ENCODE assay signal across 15 cellular contexts in the genomic region with DNA sequence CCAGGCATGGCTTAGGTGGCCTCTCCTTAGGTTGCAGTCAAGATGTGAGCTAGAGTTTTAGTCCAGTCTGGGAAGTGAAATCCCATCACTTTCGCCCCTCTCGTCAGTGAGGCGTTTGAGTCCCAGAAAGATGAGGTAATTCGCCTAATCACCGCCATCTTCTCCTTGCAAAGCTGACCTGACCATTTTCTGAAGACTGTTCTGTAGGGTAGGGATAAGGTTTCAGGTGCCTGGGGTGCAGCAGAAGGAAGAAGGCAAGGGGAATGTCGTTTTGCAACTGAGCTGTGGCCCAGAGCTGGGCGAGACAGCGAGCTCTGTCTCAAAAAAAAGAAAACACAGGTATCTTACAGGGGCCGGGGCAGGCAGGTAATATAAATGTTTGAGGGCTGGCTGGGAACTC.
"Had no signal": no experiment of that assay in that cellular context is flagged by ENCODE, and none has a peak within 500 bp of the region (broad histone marks: within the 10 kb centered on the region; RNA-seq: fewer than 3 reads in every experiment).

No MANE protein-coding gene starts in this region.

- FAIRE-seq: astrocyte, bronchial epithelial cell, kidney had no signal

- H3K27ac ChIP-seq: gastroesophageal sphincter, left ventricle myocardium inferior, thyroid gland, vagina had no signal

- H3K27me3 ChIP-seq: thyroid gland, vagina had no signal

- H3K4me3 Mint-ChIP-seq: activated CD4-positive, alpha-beta T cell treated with anti-CD3 and anti-CD28 coated beads, Interleukin-2, amount 10 ng/mL, durations not matched to agents 7 days and 5 days; activated naive CD4-positive, alpha-beta T cell treated with anti-CD3 and anti-CD28 coated beads, Interleukin-2, amount 10 ng/mL, durations not matched to agents 7 days and 5 days; activated T-helper 17 cell treated with anti-CD3 and anti-CD28 coated beads, Interleukin-2, amount 50 U/mL, for 72 hours; naive thymus-derived CD8-positive, alpha-beta T cell; stimulated activated effector memory CD8-positive, alpha-beta T cell treated with anti-CD3 and anti-CD28 coated beads, Interleukin-12 subunit alpha, Interleukin-12 subunit beta, amount 100 ng/mL, for 72 hours had no signal

- ATAC-seq: activated T-helper 17 cell treated with anti-CD3 and anti-CD28 coated beads, Interleukin-2, amount 50 U/mL, for 72 hours; gastroesophageal sphincter; naive thymus-derived CD8-positive, alpha-beta T cell; stimulated activated effector memory CD8-positive, alpha-beta T cell treated with anti-CD3 and anti-CD28 coated beads, Interleukin-12 subunit alpha, Interleukin-12 subunit beta, amount 100 ng/mL, for 72 hours had no signal

- H3K36me3 ChIP-seq: gastroesophageal sphincter, left ventricle myocardium inferior, thyroid gland, vagina had no signal

- DNase-seq: activated CD4-positive, alpha-beta T cell treated with anti-CD3 and anti-CD28 coated beads, Interleukin-2, amount 10 ng/mL, durations not matched to agents 7 days and 5 days; activated CD4-positive, CD25-positive, alpha-beta regulatory T cell; activated naive CD4-positive, alpha-beta T cell treated with anti-CD3 and anti-CD28 coated beads, Interleukin-2, amount 10 ng/mL, durations not matched to agents 7 days and 5 days; erythroblast; kidney; left ventricle myocardium inferior; naive thymus-derived CD8-positive, alpha-beta T cell; T-helper 2 cell; thyroid gland had no signal

- H3K27ac Mint-ChIP-seq: activated naive CD4-positive, alpha-beta T cell treated with anti-CD3 and anti-CD28 coated beads, Interleukin-2, amount 10 ng/mL, durations not matched to agents 7 days and 5 days; activated T-helper 17 cell treated with anti-CD3 and anti-CD28 coated beads, Interleukin-2, amount 50 U/mL, for 72 hours; stimulated activated effector memory CD8-positive, alpha-beta T cell treated with anti-CD3 and anti-CD28 coated beads, Interleukin-12 subunit alpha, Interleukin-12 subunit beta, amount 100 ng/mL, for 72 hours had no signal

- H3K9me3 ChIP-seq: gastroesophageal sphincter, left ventricle myocardium inferior, thyroid gland, vagina had no signal

- H3K4me3 ChIP-seq: gastroesophageal sphincter, left ventricle myocardium inferior, thyroid gland, vagina had no signal

- H3K27me3 Mint-ChIP-seq: activated naive CD4-positive, alpha-beta T cell treated with anti-CD3 and anti-CD28 coated beads, Interleukin-2, amount 10 ng/mL, durations not matched to agents 7 days and 5 days; activated T-helper 17 cell treated with anti-CD3 and anti-CD28 coated beads, Interleukin-2, amount 50 U/mL, for 72 hours; naive thymus-derived CD8-positive, alpha-beta T cell had no signal

- H3K36me3 Mint-ChIP-seq: activated naive CD4-positive, alpha-beta T cell treated with anti-CD3 and anti-CD28 coated beads, Interleukin-2, amount 10 ng/mL, durations not matched to agents 7 days and 5 days; naive thymus-derived CD8-positive, alpha-beta T cell; stimulated activated effector memory CD8-positive, alpha-beta T cell treated with anti-CD3 and anti-CD28 coated beads, Interleukin-12 subunit alpha, Interleukin-12 subunit beta, amount 100 ng/mL, for 72 hours had no signal

- H3K4me1 ChIP-seq: gastroesophageal sphincter, left ventricle myocardium inferior, thyroid gland, vagina had no signal

- H3K9me3 Mint-ChIP-seq: activated CD4-positive, alpha-beta T cell treated with anti-CD3 and anti-CD28 coated beads, Interleukin-2, amount 10 ng/mL, durations not matched to agents 7 days and 5 days; activated naive CD4-positive, alpha-beta T cell treated with anti-CD3 and anti-CD28 coated beads, Interleukin-2, amount 10 ng/mL, durations not matched to agents 7 days and 5 days; activated T-helper 17 cell treated with anti-CD3 and anti-CD28 coated beads, Interleukin-2, amount 50 U/mL, for 72 hours; naive thymus-derived CD8-positive, alpha-beta T cell; stimulated activated effector memory CD8-positive, alpha-beta T cell treated with anti-CD3 and anti-CD28 coated beads, Interleukin-12 subunit alpha, Interleukin-12 subunit beta, amount 100 ng/mL, for 72 hours had no signal
